Comparison of ENCODE assay signal across 8 cellular contexts in genomic region chr11:105719073-105719846, GRCh38.
DNase-seq lines count a peak whose midpoint lies in the region; ATAC-seq, FAIRE-seq and TF ChIP-seq lines count a peak whose summit lies in the region.

No MANE protein-coding gene starts in this region.

- peak; percentile 78 for ATAC-seq in GM19043 (IDR thresholded peaks at IDR 0.05; ENCODE audit: low read depth, unreplicated experiment)
- ATAC-seq in HG02973 (IDR thresholded peaks at IDR 0.05; ENCODE audit: unreplicated experiment): peak; percentile 86
- ATAC-seq in left cardiac atrium: no peak

- no peak for TF ChIP-seq CTCF in kidney (IDR thresholded peaks at IDR 0.05; ENCODE audit: borderline replicate concordance, extremely low read depth, insufficient read depth)

- no peak overlapping the region for H3K4me3 ChIP-seq in kidney (ENCODE audit: low read length in 2 of 2)

- intact Hi-C loops in kidney (cut with DNase I) (no loop called here), left cardiac atrium (cut with DNase I) (no loop called here)

- FAIRE-seq in kidney (lab: Jason Lieb, UNC) (no peak), GM12891 (lab: Jason Lieb, UNC) (no peak)

- peak; percentile 28 to 73 for DNase-seq in NCI-H524 (lab: John Stamatoyannopoulos, UW)
- no peak for DNase-seq in kidney
- no peak for DNase-seq in stimulated activated CD4-positive, alpha-beta T cell treated with anti-CD3 and anti-CD28 coated beads, Interleukin-4, amount 100 ng/mL, for 1 hour
- no peak for DNase-seq in GM12891 (ENCODE audit: insufficient read length, low spot score)
- DNase-seq in hepatic stellate cell (ENCODE audit: low spot score): no peak
- DNase-seq in left cardiac atrium: no peak

- H3K4me1 ChIP-seq in kidney (ENCODE audit: control insufficient read depth in 1 of 2, insufficient read depth in 1 of 2, low read depth in 1 of 2, low read length in 2 of 2): no peaks in the 10 kb centered on the region

- peak overlapping the region; percentile 18 to 81 for H3K27ac ChIP-seq in kidney (ENCODE audit: low read depth in 2 of 2, low read length in 2 of 2)

- H3K9ac ChIP-seq in kidney (ENCODE audit: low read length in 2 of 2): no peak overlapping the region

- no peaks in the 10 kb centered on the region for H3K36me3 ChIP-seq in kidney (ENCODE audit: control insufficient read depth in 1 of 2, insufficient read depth in 2 of 2, low read length in 2 of 2)

- no peaks in the 10 kb centered on the region for H3K9me3 ChIP-seq in kidney (ENCODE audit: control insufficient read depth in 1 of 2, low read length in 2 of 2)

- no peak for TF ChIP-seq POLR2A in GM12891 (IDR thresholded peaks at IDR 0.05; ENCODE audit: low read depth, low read length)

TF ChIP-seq in GM12891, 5 proteins besides CTCF, POLR2A, EP300 and RAD21:
- no peak for TF ChIP-seq SPI1 (IDR thresholded peaks at IDR 0.05; ENCODE audit: low read depth, low read length)
- no peak for TF ChIP-seq PAX5 (IDR thresholded peaks at IDR 0.05; ENCODE audit: insufficient read depth, low read length, severe bottlenecking)
- TF ChIP-seq POU2F2 (IDR thresholded peaks at IDR 0.05; ENCODE audit: low read depth, low read length): no peak
- no peak for TF ChIP-seq TAF1 (IDR thresholded peaks at IDR 0.05; ENCODE audit: low read depth, low read length)
- TF ChIP-seq POLR2AphosphoS5 (IDR thresholded peaks at IDR 0.05; ENCODE audit: low read depth, low read length): no peak

Comparison
In these comparisons a context has a peak if more than half of its experiments do, and no peak if none do; other contexts are left out.
1. ATAC-seq: peak in GM19043 (single experiment) and HG02973 (single experiment); none in left cardiac atrium (0 of 2).
2. DNase-seq: peak in NCI-H524 (2 of 2); none in kidney (single experiment), stimulated activated CD4-positive, alpha-beta T cell treated with anti-CD3 and anti-CD28 coated beads, Interleukin-4, amount 100 ng/mL, for 1 hour (single experiment), GM12891 (single experiment), hepatic stellate cell (single experiment) and left cardiac atrium (single experiment).